18 cellular contexts compared by ENCODE assay signal in genomic region chr10:86649471-86650150, GRCh38. TPM values are rescaled to one million over a fixed set of nuclear protein-coding genes. Genes with fewer than 3 reads are reported as not detected.
A peak's percentile ranks its signal among the peaks of the same experiment; 100 is the strongest.
DNase-seq lines count a peak whose midpoint lies in the region; TF ChIP-seq lines count a peak whose summit lies in the region.
"Had no signal": no experiment of that assay in that cellular context is flagged by ENCODE, and none has a peak within 500 bp of the region (broad histone marks: within the 10 kb centered on the region; RNA-seq: fewer than 3 reads in every experiment).

No MANE protein-coding gene starts in this region.

- WGBS in spleen, 5 donors, result 64 to 81% (median 76%) methylated on average over 9 to 17 of the region's 17 CpGs

- H3K9me3 ChIP-seq in adipocyte (ENCODE audit: control insufficient read depth, low read length), result no peaks in the 10 kb centered on the region
- H3K9me3 ChIP-seq in spleen, result no peaks in the 10 kb centered on the region
- no peaks in the 10 kb centered on the region for H3K9me3 ChIP-seq in A673 (ENCODE audit: low read depth, low read length, poor library complexity, severe bottlenecking)
- H3K9me3 ChIP-seq: prostate gland, suprapubic skin had no signal

- H3K36me3 ChIP-seq in adipocyte (ENCODE audit: control insufficient read depth, insufficient read depth, low read length, severe bottlenecking) (no peaks in the 10 kb centered on the region), spleen (no peaks in the 10 kb centered on the region), A673 (ENCODE audit: insufficient read depth, low read length, poor library complexity, severe bottlenecking) (no peaks in the 10 kb centered on the region)
- H3K36me3 ChIP-seq: prostate gland, suprapubic skin had no signal

- H3K4me1 ChIP-seq in adipocyte (ENCODE audit: control insufficient read depth, insufficient read depth, low read length) (peaks cover 27% of the 10 kb centered on the region), spleen (peaks cover 0 to 11% (median 3%) of the 10 kb centered on the region in 6 donors), A673 (ENCODE audit: insufficient read depth, low read length, poor library complexity, severe bottlenecking) (peaks cover 24% of the 10 kb centered on the region)

- CTCF ChIA-PET in A673 (lab: Charles Lee), result no interaction called here

- intact Hi-C loops in spleen (cut with DNase I; ENCODE audit: low total_unique reads) (no loop called here), A673 (cut with micrococcal nuclease; ENCODE audit: unreplicated experiment) (no loop called here)

- H3K4me3 ChIP-seq in adipocyte (ENCODE audit: low read length), result no peak overlapping the region
- H3K4me3 ChIP-seq in spleen, result no peak overlapping the region
- no peak overlapping the region for H3K4me3 ChIP-seq in A673 (ENCODE audit: low read depth, low read length, poor library complexity, severe bottlenecking)
- no peak overlapping the region for H3K4me3 ChIP-seq in foreskin fibroblast (ENCODE audit: low read depth in 1 of 2, low read length in 2 of 2)
- H3K4me3 ChIP-seq: prostate gland, suprapubic skin had no signal

- H3K9ac ChIP-seq in adipocyte (ENCODE audit: low read length), result peak overlapping the region; percentile 29

- POLR2A ChIA-PET in A673 (lab: Charles Lee; ENCODE audit: low non-redundant PET), result no interaction called here

- no peak for TF ChIP-seq CTCF in spleen (IDR thresholded peaks at IDR 0.05 in 8 of 11, conservative IDR thresholded peaks at IDR 0.05 in 3 of 11)
- TF ChIP-seq CTCF in A673 (conservative IDR thresholded peaks at IDR 0.05; ENCODE audit: low read depth, low read length), result no peak
- TF ChIP-seq CTCF in foreskin fibroblast (IDR thresholded peaks at IDR 0.05; ENCODE audit: low read depth, low read length), result no peak

- peak; percentile 43 for DNase-seq in activated CD8-positive, alpha-beta memory T cell treated with anti-CD3 and anti-CD28 coated beads, Interleukin-2, amount 50 U/mL, for 48 hours
- DNase-seq in activated CD8-positive, alpha-beta memory T cell treated with anti-CD3 and anti-CD28 coated beads, Interleukin-2, amount 50 U/mL, for 4 hours, result no peak
- DNase-seq in adipocyte (ENCODE audit: low read depth), result no peak
- peak; percentile 54 for DNase-seq in islet precursor cell
- DNase-seq in spleen, result peak; percentile 64
- DNase-seq in A673 (ENCODE audit: low spot score), result no peak
- no peak for DNase-seq in NCI-H446 (lab: John Stamatoyannopoulos, UW)
- no peak for DNase-seq in foreskin fibroblast
- DNase-seq: activated naive CD8-positive, alpha-beta T cell treated with anti-CD3 and anti-CD28 coated beads, Interleukin-2, amount 50 U/mL, for 24 hours; central memory CD4-positive, alpha-beta T cell; NCI-H2227 treated with DMSO at 0.1 percent for 48 hours; SW 1271 had no signal

- peaks cover 13% of the 10 kb centered on the region for H3K27me3 ChIP-seq in adipocyte (replicated peaks; ENCODE audit: control insufficient read depth, insufficient read depth, low read length)
- peaks cover 0 to 33% (median 0%) of the 10 kb centered on the region in 7 donors for H3K27me3 ChIP-seq in spleen (replicated peaks in 1 of 7)
- H3K27me3 ChIP-seq in A673 (replicated peaks; ENCODE audit: insufficient read depth, low read depth, low read length, poor library complexity), result no peaks in the 10 kb centered on the region
- H3K27me3 ChIP-seq: suprapubic skin had no signal

- no TSS peak for BruUV-seq in A673 (replicated peaks; lab: Mats Ljungman, UMichigan)

- H3K27ac ChIP-seq in spleen (no peak overlapping the region), A673 (ENCODE audit: low read depth, low read length, poor library complexity, severe bottlenecking) (no peak overlapping the region)
- H3K27ac ChIP-seq: prostate gland had no signal

- no peak for TF ChIP-seq POLR2A in spleen (IDR thresholded peaks at IDR 0.05)

RNA-seq across cellular contexts. Expression of gene OPN4, which starts 4.7 kb away (rescaled TPM):
- total RNA-seq in spleen, result not detected
- not detected for polyA plus RNA-seq in spleen
- total RNA-seq in A673 (2021), result not detected in 2 replicates
- total RNA-seq: CD8-positive, alpha-beta memory T cell; G401; kidney epithelial cell; LHCN-M2; prostate gland had no signal
- polyA plus RNA-seq: CD8-positive, alpha-beta memory T cell had no signal

RNA-seq across cellular contexts. Expression of gene LDB3, which starts 18.7 kb away (rescaled TPM):
- total RNA-seq in spleen, result under 1 TPM in 5 of 7 donors, not detected in 2; 0.14 to 0.63 (median 0.43) TPM
- polyA plus RNA-seq in spleen, result 1 to 10 TPM in 1 of 3 donors, under 1 TPM in 2; 0.23 to 1.2 (median 0.30) TPM
- total RNA-seq in A673 (2021), result 0.22 and 0.34 TPM in 2 replicates
- polyA plus RNA-seq: CD8-positive, alpha-beta memory T cell had no signal

Comparison
In these comparisons a context has a peak if more than half of its experiments do, and no peak if none do; other contexts are left out.
1. DNase-seq: peak in activated CD8-positive, alpha-beta memory T cell treated with anti-CD3 and anti-CD28 coated beads, Interleukin-2, amount 50 U/mL, for 48 hours (single experiment), islet precursor cell (single experiment) and spleen (single experiment); none in activated CD8-positive, alpha-beta memory T cell treated with anti-CD3 and anti-CD28 coated beads, Interleukin-2, amount 50 U/mL, for 4 hours (single experiment), adipocyte (single experiment), A673 (single experiment), NCI-H446 (0 of 2) and foreskin fibroblast (0 of 2).